Comparison of ENCODE assay signal across 2 cellular contexts in the genomic region with DNA sequence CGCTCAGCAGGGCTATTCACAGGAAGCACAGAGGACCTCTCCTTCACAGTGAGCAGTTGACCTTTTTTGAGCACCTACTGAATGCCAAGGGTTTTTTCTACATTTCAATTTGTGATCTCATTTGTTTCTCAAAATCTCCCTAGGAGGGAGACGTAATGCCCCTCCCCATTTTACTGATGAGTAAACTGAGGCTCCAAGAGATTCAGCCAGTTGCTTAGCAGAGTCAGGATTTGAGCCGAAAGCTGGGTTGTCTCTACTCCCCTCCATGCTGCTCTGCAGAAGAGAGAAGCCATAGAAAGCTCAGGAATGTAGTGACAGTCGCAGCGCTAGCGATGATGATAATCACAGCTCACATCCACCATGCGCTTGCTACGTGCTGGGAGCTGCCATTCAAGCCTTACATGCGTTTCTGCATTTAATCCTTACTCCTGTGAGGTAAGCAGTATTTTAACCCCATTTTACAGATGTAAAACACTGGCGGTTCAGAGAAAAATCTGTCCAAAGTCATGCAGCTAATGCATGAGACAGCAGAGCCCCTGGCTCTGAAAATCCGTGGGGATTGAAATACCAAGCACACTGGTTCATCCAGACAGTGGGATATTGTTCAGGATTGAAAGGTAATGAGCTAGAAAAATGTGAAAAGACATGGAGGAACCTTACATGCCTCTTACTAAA.
TF ChIP-seq lines count a peak whose summit lies in the region.

No MANE protein-coding gene starts in this region.

TF ChIP-seq in K562, 482 proteins besides CTCF, POLR2A, EP300 and RAD21:
- peak; percentile 37 for TF ChIP-seq RBM25 (IDR thresholded peaks at IDR 0.05; ENCODE audit: low read depth, low read length, severe bottlenecking)
- TF ChIP-seq, protein P1, sequence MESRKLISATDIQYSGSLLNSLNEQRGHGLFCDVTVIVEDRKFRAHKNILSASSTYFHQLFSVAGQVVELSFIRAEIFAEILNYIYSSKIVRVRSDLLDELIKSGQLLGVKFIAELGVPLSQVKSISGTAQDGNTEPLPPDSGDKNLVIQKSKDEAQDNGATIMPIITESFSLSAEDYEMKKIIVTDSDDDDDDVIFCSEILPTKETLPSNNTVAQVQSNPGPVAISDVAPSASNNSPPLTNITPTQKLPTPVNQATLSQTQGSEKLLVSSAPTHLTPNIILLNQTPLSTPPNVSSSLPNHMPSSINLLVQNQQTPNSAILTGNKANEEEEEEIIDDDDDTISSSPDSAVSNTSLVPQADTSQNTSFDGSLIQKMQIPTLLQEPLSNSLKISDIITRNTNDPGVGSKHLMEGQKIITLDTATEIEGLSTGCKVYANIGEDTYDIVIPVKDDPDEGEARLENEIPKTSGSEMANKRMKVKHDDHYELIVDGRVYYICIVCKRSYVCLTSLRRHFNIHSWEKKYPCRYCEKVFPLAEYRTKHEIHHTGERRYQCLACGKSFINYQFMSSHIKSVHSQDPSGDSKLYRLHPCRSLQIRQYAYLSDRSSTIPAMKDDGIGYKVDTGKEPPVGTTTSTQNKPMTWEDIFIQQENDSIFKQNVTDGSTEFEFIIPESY (CRISPR knock-in tag; IDR thresholded peaks at IDR 0.05): peak; percentile 68
- TF ChIP-seq, protein P2, sequence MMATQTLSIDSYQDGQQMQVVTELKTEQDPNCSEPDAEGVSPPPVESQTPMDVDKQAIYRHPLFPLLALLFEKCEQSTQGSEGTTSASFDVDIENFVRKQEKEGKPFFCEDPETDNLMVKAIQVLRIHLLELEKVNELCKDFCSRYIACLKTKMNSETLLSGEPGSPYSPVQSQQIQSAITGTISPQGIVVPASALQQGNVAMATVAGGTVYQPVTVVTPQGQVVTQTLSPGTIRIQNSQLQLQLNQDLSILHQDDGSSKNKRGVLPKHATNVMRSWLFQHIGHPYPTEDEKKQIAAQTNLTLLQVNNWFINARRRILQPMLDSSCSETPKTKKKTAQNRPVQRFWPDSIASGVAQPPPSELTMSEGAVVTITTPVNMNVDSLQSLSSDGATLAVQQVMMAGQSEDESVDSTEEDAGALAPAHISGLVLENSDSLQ (IDR thresholded peaks at IDR 0.05): no peak
- peak; percentile 29; the same call in 1 of the 2 replicates for TF ChIP-seq BCOR (IDR thresholded peaks at IDR 0.05)
- TF ChIP-seq RBFOX2 (IDR thresholded peaks at IDR 0.05; ENCODE audit: low read depth, low read length): no peak
- peak; percentile 27; the same call in 1 of the 2 replicates for TF ChIP-seq BACH1 (tag; IDR thresholded peaks at IDR 0.05)
TF ChIP-seq in K562: peak in this region for 4.

TF ChIP-seq in liver, 16 proteins besides CTCF, POLR2A, EP300 and RAD21:
- TF ChIP-seq FOXA2 (IDR thresholded peaks at IDR 0.05): no peak
- TF ChIP-seq, protein P3, sequence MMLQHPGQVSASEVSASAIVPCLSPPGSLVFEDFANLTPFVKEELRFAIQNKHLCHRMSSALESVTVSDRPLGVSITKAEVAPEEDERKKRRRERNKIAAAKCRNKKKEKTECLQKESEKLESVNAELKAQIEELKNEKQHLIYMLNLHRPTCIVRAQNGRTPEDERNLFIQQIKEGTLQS (IDR thresholded peaks at IDR 0.05): no peak
- TF ChIP-seq HNF4G (IDR thresholded peaks at IDR 0.05): no peak
- no peak for TF ChIP-seq FOXA1 (IDR thresholded peaks at IDR 0.05)
- no peak for TF ChIP-seq NR2F2 (IDR thresholded peaks at IDR 0.05)
- TF ChIP-seq YY1 (IDR thresholded peaks at IDR 0.05): no peak
- TF ChIP-seq, protein P4, sequence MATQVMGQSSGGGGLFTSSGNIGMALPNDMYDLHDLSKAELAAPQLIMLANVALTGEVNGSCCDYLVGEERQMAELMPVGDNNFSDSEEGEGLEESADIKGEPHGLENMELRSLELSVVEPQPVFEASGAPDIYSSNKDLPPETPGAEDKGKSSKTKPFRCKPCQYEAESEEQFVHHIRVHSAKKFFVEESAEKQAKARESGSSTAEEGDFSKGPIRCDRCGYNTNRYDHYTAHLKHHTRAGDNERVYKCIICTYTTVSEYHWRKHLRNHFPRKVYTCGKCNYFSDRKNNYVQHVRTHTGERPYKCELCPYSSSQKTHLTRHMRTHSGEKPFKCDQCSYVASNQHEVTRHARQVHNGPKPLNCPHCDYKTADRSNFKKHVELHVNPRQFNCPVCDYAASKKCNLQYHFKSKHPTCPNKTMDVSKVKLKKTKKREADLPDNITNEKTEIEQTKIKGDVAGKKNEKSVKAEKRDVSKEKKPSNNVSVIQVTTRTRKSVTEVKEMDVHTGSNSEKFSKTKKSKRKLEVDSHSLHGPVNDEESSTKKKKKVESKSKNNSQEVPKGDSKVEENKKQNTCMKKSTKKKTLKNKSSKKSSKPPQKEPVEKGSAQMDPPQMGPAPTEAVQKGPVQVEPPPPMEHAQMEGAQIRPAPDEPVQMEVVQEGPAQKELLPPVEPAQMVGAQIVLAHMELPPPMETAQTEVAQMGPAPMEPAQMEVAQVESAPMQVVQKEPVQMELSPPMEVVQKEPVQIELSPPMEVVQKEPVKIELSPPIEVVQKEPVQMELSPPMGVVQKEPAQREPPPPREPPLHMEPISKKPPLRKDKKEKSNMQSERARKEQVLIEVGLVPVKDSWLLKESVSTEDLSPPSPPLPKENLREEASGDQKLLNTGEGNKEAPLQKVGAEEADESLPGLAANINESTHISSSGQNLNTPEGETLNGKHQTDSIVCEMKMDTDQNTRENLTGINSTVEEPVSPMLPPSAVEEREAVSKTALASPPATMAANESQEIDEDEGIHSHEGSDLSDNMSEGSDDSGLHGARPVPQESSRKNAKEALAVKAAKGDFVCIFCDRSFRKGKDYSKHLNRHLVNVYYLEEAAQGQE (IDR thresholded peaks at IDR 0.05): no peak
- TF ChIP-seq GABPA (IDR thresholded peaks at IDR 0.05 in 1 of 2, conservative IDR thresholded peaks at IDR 0.05 in 1 of 2): no peak
- TF ChIP-seq, protein P1 (IDR thresholded peaks at IDR 0.05): no peak
- TF ChIP-seq SP1 (IDR thresholded peaks at IDR 0.05): no peak
- TF ChIP-seq HNF4A (conservative IDR thresholded peaks at IDR 0.05): no peak
- TF ChIP-seq EGR1 (IDR thresholded peaks at IDR 0.05; ENCODE audit: low read depth in 2 of 2): no peak
- TF ChIP-seq JUND (IDR thresholded peaks at IDR 0.05): no peak
- TF ChIP-seq RXRA (IDR thresholded peaks at IDR 0.05): no peak
- TF ChIP-seq, protein P5, sequence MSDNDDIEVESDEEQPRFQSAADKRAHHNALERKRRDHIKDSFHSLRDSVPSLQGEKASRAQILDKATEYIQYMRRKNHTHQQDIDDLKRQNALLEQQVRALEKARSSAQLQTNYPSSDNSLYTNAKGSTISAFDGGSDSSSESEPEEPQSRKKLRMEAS (IDR thresholded peaks at IDR 0.05): no peak
- TF ChIP-seq TAF1 (conservative IDR thresholded peaks at IDR 0.05): no peak
TF ChIP-seq in liver: peak in this region for 0.
